1 cellular context compared by ENCODE assay signal in the genomic region with DNA sequence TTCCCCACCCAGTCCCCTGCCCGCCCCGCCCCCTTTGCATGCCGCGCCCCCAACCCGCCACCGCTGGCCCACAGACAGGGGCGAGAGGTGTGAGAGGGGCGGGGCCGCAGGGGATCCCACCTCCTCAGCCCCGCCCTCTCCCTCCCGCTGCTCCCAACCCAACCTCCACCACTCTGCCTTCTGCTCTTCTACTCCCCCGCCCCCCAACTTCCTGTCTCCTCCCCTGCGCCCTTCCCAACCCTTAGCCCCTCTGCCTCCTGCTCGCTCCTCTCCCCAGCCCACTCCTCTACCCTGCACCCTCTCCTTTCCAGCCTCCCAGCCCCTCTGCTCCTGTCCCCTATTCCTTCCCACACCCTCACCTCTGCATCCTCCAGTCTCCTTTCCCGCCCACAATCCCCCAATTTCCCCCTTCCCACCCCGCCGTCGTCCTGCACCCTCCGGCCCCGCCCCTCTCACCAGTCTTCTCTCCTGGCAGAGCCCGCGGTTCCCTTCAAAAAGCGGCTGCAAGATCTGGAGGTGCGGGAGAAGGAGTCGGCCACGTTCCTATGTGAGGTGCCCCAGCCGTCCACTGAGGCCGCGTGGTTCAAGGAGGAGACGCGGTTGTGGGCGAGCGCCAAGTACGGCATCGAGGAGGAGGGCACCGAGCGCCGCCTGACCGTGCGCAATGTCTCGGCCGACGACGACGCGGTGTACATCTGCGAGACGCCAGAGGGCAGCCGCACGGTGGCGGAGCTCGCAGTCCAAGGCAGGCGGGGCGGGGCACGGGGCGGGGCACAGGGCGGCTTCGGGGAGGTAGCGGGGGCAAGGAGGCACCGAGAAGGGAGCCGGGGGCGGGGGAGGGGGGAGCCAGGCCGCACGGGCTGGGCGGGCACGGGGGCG.
TF ChIP-seq lines count a peak whose summit lies in the region.

No MANE protein-coding gene starts in this region.

TF ChIP-seq in H1, 55 proteins besides CTCF, POLR2A, EP300 and RAD21:
- no peak for TF ChIP-seq SIRT6 (IDR thresholded peaks at IDR 0.05; ENCODE audit: low read length)
- TF ChIP-seq SAP30 (IDR thresholded peaks at IDR 0.05; ENCODE audit: insufficient read depth, insufficient replicate concordance, low read length): no peak
- no peak; the same call in 1 of the 2 replicates for TF ChIP-seq TEAD4 (IDR thresholded peaks at IDR 0.05; ENCODE audit: low read depth, low read length)
- TF ChIP-seq CREB1 (IDR thresholded peaks at IDR 0.05): peak; percentile 89
- peak; percentile 13; the same call in 1 of the 2 replicates for TF ChIP-seq TBP (IDR thresholded peaks at IDR 0.05; ENCODE audit: low read depth, low read length)
- TF ChIP-seq, protein P1, sequence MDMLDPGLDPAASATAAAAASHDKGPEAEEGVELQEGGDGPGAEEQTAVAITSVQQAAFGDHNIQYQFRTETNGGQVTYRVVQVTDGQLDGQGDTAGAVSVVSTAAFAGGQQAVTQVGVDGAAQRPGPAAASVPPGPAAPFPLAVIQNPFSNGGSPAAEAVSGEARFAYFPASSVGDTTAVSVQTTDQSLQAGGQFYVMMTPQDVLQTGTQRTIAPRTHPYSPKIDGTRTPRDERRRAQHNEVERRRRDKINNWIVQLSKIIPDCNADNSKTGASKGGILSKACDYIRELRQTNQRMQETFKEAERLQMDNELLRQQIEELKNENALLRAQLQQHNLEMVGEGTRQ (IDR thresholded peaks at IDR 0.05; ENCODE audit: low read length): no peak
- TF ChIP-seq, protein P2, sequence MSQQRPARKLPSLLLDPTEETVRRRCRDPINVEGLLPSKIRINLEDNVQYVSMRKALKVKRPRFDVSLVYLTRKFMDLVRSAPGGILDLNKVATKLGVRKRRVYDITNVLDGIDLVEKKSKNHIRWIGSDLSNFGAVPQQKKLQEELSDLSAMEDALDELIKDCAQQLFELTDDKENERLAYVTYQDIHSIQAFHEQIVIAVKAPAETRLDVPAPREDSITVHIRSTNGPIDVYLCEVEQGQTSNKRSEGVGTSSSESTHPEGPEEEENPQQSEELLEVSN (IDR thresholded peaks at IDR 0.05): peak; percentile 35; the same call in 1 of the 2 replicates
- TF ChIP-seq TCF12 (IDR thresholded peaks at IDR 0.05; ENCODE audit: low read depth, low read length): no peak
- peak; percentile 49 for TF ChIP-seq POLR2AphosphoS5 (IDR thresholded peaks at IDR 0.05; ENCODE audit: low read depth, low read length)
- no peak for TF ChIP-seq EGR1 (IDR thresholded peaks at IDR 0.05; ENCODE audit: borderline replicate concordance, low read depth, low read length)
- TF ChIP-seq PHF8 (conservative IDR thresholded peaks at IDR 0.05; ENCODE audit: low read depth, low read length): peak; percentile 37; the same call in 1 of the 2 replicates
- no peak for TF ChIP-seq NANOG (IDR thresholded peaks at IDR 0.05; ENCODE audit: insufficient read depth, low read depth, low read length, poor library complexity, severe bottlenecking)
- 0 out of 2 replicates have a peak, but pooled peaks have one; percentile 52 for TF ChIP-seq SP1 (IDR thresholded peaks at IDR 0.05; ENCODE audit: low read depth, low read length)
- no peak for TF ChIP-seq RXRA (IDR thresholded peaks at IDR 0.05; ENCODE audit: insufficient read depth, low read depth, low read length)
- TF ChIP-seq SP2 (IDR thresholded peaks at IDR 0.05; ENCODE audit: low read length): no peak
- TF ChIP-seq, protein P3, sequence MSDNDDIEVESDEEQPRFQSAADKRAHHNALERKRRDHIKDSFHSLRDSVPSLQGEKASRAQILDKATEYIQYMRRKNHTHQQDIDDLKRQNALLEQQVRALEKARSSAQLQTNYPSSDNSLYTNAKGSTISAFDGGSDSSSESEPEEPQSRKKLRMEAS (IDR thresholded peaks at IDR 0.05): peak; percentile 88
- TF ChIP-seq CBX5 (IDR thresholded peaks at IDR 0.05; ENCODE audit: low read depth, low read length): no peak
- peak; percentile 20; the same call in 1 of the 2 replicates for TF ChIP-seq TAF1 (IDR thresholded peaks at IDR 0.05; ENCODE audit: low read depth, low read length)
